ENCODE assay signal across 17 cellular contexts in genomic region chr13:82407321-82407720, GRCh38.
A peak's percentile ranks its signal among the peaks of the same experiment; 100 is the strongest.
DNase-seq lines count a peak whose midpoint lies in the region; ATAC-seq lines count a peak whose summit lies in the region.
"Had no signal": no experiment of that assay in that cellular context is flagged by ENCODE, and none has a peak within 500 bp of the region (broad histone marks: within the 10 kb centered on the region; RNA-seq: fewer than 3 reads in every experiment).

No MANE protein-coding gene starts in this region.

- DNase-seq in EH (ENCODE audit: low read depth) (peak; percentile 49), HCEC 1CT (peak; percentile 20), NCI-H226 (peak; percentile 34), iPS-NIHi11 (ENCODE audit: low spot score) (peak; percentile 3), AML-193 (lab: John Stamatoyannopoulos, UW) (no peak), DMS79 (lab: John Stamatoyannopoulos, UW) (no peak)
- DNase-seq in activated CD4-positive, alpha-beta T cell treated with anti-CD3 and anti-CD28 coated beads for 1 hour, result no peak
- DNase-seq: CD4-positive, alpha-beta memory T cell; DMS153; DMS79 treated with DMSO at 0.1 percent for 48 hours; GDM1; GOT3; H7; IMR-90 had no signal

- ATAC-seq in GM19351 (IDR thresholded peaks at IDR 0.05; ENCODE audit: unreplicated experiment), result no peak
- ATAC-seq: A549, K562 had no signal

Comparison
In these comparisons a context has a peak if more than half of its experiments do, and no peak if none do; other contexts are left out.
1. DNase-seq: peak in EH (single experiment), HCEC 1CT (single experiment), NCI-H226 (single experiment) and iPS-NIHi11 (single experiment); none in AML-193 (0 of 2), DMS79 (single experiment) and activated CD4-positive, alpha-beta T cell treated with anti-CD3 and anti-CD28 coated beads for 1 hour (single experiment).